ENCODE assay signal across 11 cellular contexts in the genomic region with DNA sequence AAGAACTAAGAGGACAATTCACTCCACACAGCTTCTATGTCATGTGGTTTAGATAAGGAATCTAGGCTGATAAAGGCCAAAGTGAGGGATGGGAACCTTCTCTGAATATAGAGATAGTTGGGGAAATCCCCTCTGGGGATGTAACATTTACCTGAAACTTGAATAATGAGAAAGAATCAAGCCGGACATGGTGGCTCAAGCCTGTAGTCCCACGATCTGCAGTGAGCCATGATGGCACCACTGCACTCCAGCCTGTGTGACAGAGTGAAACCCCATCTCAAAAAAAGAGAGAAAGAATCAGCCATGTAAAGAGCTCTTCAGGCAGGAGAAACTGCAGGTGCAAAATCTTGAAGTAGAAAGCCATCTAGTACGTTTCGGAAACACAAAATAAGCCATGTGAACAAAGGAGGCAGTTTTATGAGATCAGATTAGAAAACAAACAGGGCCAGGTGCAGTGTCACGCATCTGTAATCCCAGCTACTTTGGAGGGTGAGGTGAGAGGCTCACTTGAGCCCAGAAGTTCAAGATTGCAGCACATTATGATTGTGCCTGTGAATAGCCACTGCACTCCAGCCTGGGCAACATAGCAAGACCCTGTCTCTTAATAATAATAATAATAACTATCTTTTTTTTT. TPM values are rescaled to one million over a fixed set of nuclear protein-coding genes. Genes with fewer than 3 reads are reported as not detected.
DNase-seq lines count a peak whose midpoint lies in the region; ATAC-seq and TF ChIP-seq lines count a peak whose summit lies in the region.
"Had no signal": no experiment of that assay in that cellular context is flagged by ENCODE, and none has a peak within 500 bp of the region (broad histone marks: within the 10 kb centered on the region; RNA-seq: fewer than 3 reads in every experiment).

No MANE protein-coding gene starts in this region.

- peak; percentile 68 for ATAC-seq in GM18858 (IDR thresholded peaks at IDR 0.05; ENCODE audit: unreplicated experiment)
- ATAC-seq in GM21723 (IDR thresholded peaks at IDR 0.05; ENCODE audit: unreplicated experiment): peak; percentile 78
- peak; percentile 64 for ATAC-seq in HG03460 (IDR thresholded peaks at IDR 0.05; ENCODE audit: unreplicated experiment)
- peak; percentile 46 for ATAC-seq in activated B cell treated with CpG ODN at 0.5 μM for 24 hours (ENCODE audit: low read depth)

- intact Hi-C loops in activated B cell treated with CpG ODN at 0.5 μM for 24 hours (cut with micrococcal nuclease): loop anchor here (10.0 kb wide), 1 partner anchor 171 kb away; the partner anchor contains the start of gene ERLIN1
- intact Hi-C loops in Calu3 (cut with micrococcal nuclease; ENCODE audit: unreplicated experiment): no loop called here

- H3K36me3 Mint-ChIP-seq in activated B cell treated with CpG ODN at 0.5 μM for 24 hours (ENCODE audit: low read depth) (no peaks in the 10 kb centered on the region), Calu3 (ENCODE audit: insufficient read depth, unreplicated experiment) (peaks cover 15% of the 10 kb centered on the region), immature natural killer cell (no peaks in the 10 kb centered on the region)
- no peaks in the 10 kb centered on the region for H3K36me3 Mint-ChIP-seq in activated CD4-positive, alpha-beta T cell treated with anti-CD3 and anti-CD28 coated beads, Interleukin-2, amount 10 ng/mL, durations not matched to agents 7 days and 5 days (ENCODE audit: low read depth)

- no peak for DNase-seq in activated B cell treated with CpG ODN at 0.5 μM for 24 hours
- no peak for DNase-seq in cerebellar nuclear complex (lab: John Stamatoyannopoulos, UW)
- no peak for DNase-seq in Calu3
- no peak for DNase-seq in immature natural killer cell
- no peak for DNase-seq in activated CD4-positive, alpha-beta T cell treated with anti-CD3 and anti-CD28 coated beads, Interleukin-2, amount 10 ng/mL, durations not matched to agents 7 days and 5 days
- DNase-seq: brain microvascular endothelial cell, hypothalamus, MV-4-11 had no signal

- H3K4me1 Mint-ChIP-seq in activated B cell treated with CpG ODN at 0.5 μM for 24 hours (peaks cover 40% of the 10 kb centered on the region), Calu3 (ENCODE audit: low read depth, unreplicated experiment) (no peaks in the 10 kb centered on the region), immature natural killer cell (peaks cover 10 to 12% of the 10 kb centered on the region in 2 donors)
- H3K4me1 Mint-ChIP-seq in activated CD4-positive, alpha-beta T cell treated with anti-CD3 and anti-CD28 coated beads, Interleukin-2, amount 10 ng/mL, durations not matched to agents 7 days and 5 days: peaks cover 8% of the 10 kb centered on the region

- peak overlapping the region; percentile 79 for H3K27ac Mint-ChIP-seq in activated B cell treated with CpG ODN at 0.5 μM for 24 hours
- H3K27ac Mint-ChIP-seq in Calu3 (ENCODE audit: unreplicated experiment): no peak overlapping the region
- peak overlapping the region in 1 of 6 donors; percentile 24 for H3K27ac Mint-ChIP-seq in immature natural killer cell
- no peak overlapping the region for H3K27ac Mint-ChIP-seq in activated CD4-positive, alpha-beta T cell treated with anti-CD3 and anti-CD28 coated beads, Interleukin-2, amount 10 ng/mL, durations not matched to agents 7 days and 5 days

- no TSS peak for BruUV-seq in Calu3 (replicated peaks; lab: Mats Ljungman, UMichigan)

- TF ChIP-seq CTCF in activated B cell treated with CpG ODN at 0.5 μM for 24 hours (IDR thresholded peaks at IDR 0.05) (no peak), Calu3 (IDR thresholded peaks at IDR 0.05; ENCODE audit: unreplicated experiment) (no peak)

- H3K9me3 Mint-ChIP-seq in activated B cell treated with CpG ODN at 0.5 μM for 24 hours (no peaks in the 10 kb centered on the region), Calu3 (ENCODE audit: low read depth, unreplicated experiment) (no peaks in the 10 kb centered on the region), immature natural killer cell (no peaks in the 10 kb centered on the region)
- H3K9me3 Mint-ChIP-seq in activated CD4-positive, alpha-beta T cell treated with anti-CD3 and anti-CD28 coated beads, Interleukin-2, amount 10 ng/mL, durations not matched to agents 7 days and 5 days: no peaks in the 10 kb centered on the region

- no peaks in the 10 kb centered on the region for H3K27me3 Mint-ChIP-seq in activated B cell treated with CpG ODN at 0.5 μM for 24 hours
- no peaks in the 10 kb centered on the region for H3K27me3 Mint-ChIP-seq in Calu3 (ENCODE audit: unreplicated experiment)
- H3K27me3 Mint-ChIP-seq in immature natural killer cell (ENCODE audit: low read depth in 3 of 3): peaks cover 2 to 6% (median 2%) of the 10 kb centered on the region in 3 donors
- H3K27me3 Mint-ChIP-seq in activated CD4-positive, alpha-beta T cell treated with anti-CD3 and anti-CD28 coated beads, Interleukin-2, amount 10 ng/mL, durations not matched to agents 7 days and 5 days: peaks cover 29% of the 10 kb centered on the region

- CTCF ChIA-PET in activated B cell treated with CpG ODN at 0.5 μM for 24 hours (lab: Charles Lee): interaction anchor here (1.0 to 1.9 kb wide), 3 partner anchors 32 to 1041 kb away, joined by 3 to 8 read pairs (median 5); no protein-coding TSS in a partner anchor
- CTCF ChIA-PET in Calu3 (lab: Charles Lee): no interaction called here
- CTCF ChIA-PET in activated CD4-positive, alpha-beta T cell treated with anti-CD3 and anti-CD28 coated beads, Interleukin-2, amount 10 ng/mL, durations not matched to agents 7 days and 5 days (lab: Charles Lee): no interaction called here

- POLR2A ChIA-PET in activated B cell treated with CpG ODN at 0.5 μM for 24 hours (lab: Charles Lee): interaction anchor here (0.7 to 1.1 kb wide), 3 partner anchors 22 to 282 kb away, joined by 3 read pairs; partner anchors contain the start of genes COX15 and CUTC
- POLR2A ChIA-PET in activated CD4-positive, alpha-beta T cell treated with anti-CD3 and anti-CD28 coated beads, Interleukin-2, amount 10 ng/mL, durations not matched to agents 7 days and 5 days (lab: Charles Lee): no interaction called here

- H3K4me3 Mint-ChIP-seq in activated B cell treated with CpG ODN at 0.5 μM for 24 hours: peak overlapping the region; percentile 46
- no peak overlapping the region for H3K4me3 Mint-ChIP-seq in Calu3 (ENCODE audit: low read depth, unreplicated experiment)
- no peak overlapping the region for H3K4me3 Mint-ChIP-seq in immature natural killer cell
- H3K4me3 Mint-ChIP-seq in activated CD4-positive, alpha-beta T cell treated with anti-CD3 and anti-CD28 coated beads, Interleukin-2, amount 10 ng/mL, durations not matched to agents 7 days and 5 days: no peak overlapping the region

RNA-seq across cellular contexts. Expression of gene DNMBP, which starts 4.5 kb away (rescaled TPM):
- total RNA-seq in activated B cell treated with CpG ODN at 0.5 μM for 24 hours: 12.5 and 13.1 TPM in 2 replicates
- total RNA-seq in Calu3 (2022): 17.6 TPM in 2 replicates
- 1 to 10 TPM in 1 of 3 donors, under 1 TPM in 1, not detected in 1; 0.41 to 2.8 TPM for polyA plus RNA-seq in immature natural killer cell
- total RNA-seq in activated CD4-positive, alpha-beta T cell treated with anti-CD3 and anti-CD28 coated beads, Interleukin-2, amount 10 ng/mL, durations not matched to agents 7 days and 5 days: 1 to 10 TPM; 2.9 to 3.2 TPM
